In the genomic region with DNA sequence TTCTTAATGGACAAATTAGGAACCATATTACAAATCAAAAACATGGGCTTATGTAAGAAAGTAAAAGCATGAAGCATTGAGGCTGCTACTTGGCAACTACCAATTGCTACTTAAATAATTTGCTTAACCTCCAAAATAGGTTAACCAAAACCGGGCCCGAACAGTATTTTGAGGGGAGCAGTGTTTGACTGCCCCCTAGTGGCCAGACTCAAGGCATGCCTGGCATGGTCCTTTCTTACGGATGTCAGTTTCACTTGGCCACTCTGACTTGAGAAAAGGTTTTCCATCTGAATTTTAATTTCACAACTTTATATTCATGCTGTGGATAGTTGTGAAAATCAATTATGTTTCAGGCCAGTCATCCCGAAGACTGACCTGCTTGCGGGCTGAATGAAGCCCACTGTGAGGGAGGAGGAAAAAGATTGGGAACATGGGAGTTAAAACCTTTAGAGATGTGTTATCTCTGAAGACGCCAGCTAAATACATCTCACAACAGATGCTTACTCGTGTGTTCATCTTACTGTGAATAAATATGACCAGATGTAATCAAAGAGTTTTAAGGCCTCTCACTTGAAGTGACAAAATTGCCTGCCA, we compare ENCODE assay signal across 8 cellular contexts. TPM values are rescaled to one million over a fixed set of nuclear protein-coding genes. Genes with fewer than 3 reads are reported as not detected.
DNase-seq lines count a peak whose midpoint lies in the region; ATAC-seq and TF ChIP-seq lines count a peak whose summit lies in the region.

No MANE protein-coding gene starts in this region.

- peak; percentile 99 for TF ChIP-seq CTCF in AG10803 (conservative IDR thresholded peaks at IDR 0.05; ENCODE audit: low read length)
- peak; percentile 92 for TF ChIP-seq CTCF in activated CD8-positive, alpha-beta T cell treated with anti-CD3 and anti-CD28 coated beads for 36 hours (IDR thresholded peaks at IDR 0.05)
- peak; percentile 99 for TF ChIP-seq CTCF in endodermal cell (conservative IDR thresholded peaks at IDR 0.05)
- peak; percentile 90 for TF ChIP-seq CTCF in mucosa of descending colon (IDR thresholded peaks at IDR 0.05)

- no peaks in the 10 kb centered on the region for H3K9me3 ChIP-seq in endodermal cell (ENCODE audit: control insufficient read depth, low read length)
- no peaks in the 10 kb centered on the region for H3K9me3 ChIP-seq in mucosa of descending colon

- ATAC-seq in GM18858 (IDR thresholded peaks at IDR 0.05; ENCODE audit: unreplicated experiment) (peak; percentile 90), HG03103 (IDR thresholded peaks at IDR 0.05; ENCODE audit: low read depth, unreplicated experiment) (peak; percentile 85), mucosa of descending colon (peak; percentile 78)
- ATAC-seq in activated CD8-positive, alpha-beta T cell treated with anti-CD3 and anti-CD28 coated beads for 36 hours, result no peak

- H3K27ac Mint-ChIP-seq in activated CD8-positive, alpha-beta T cell treated with anti-CD3 and anti-CD28 coated beads for 36 hours, result no peak overlapping the region
- no peak overlapping the region for H3K27ac Mint-ChIP-seq in endodermal cell

- H3K27me3 ChIP-seq in endodermal cell (ENCODE audit: control insufficient read depth, insufficient read depth, low read length, poor library complexity, severe bottlenecking), result no peaks in the 10 kb centered on the region

- H3K9me3 Mint-ChIP-seq in activated CD8-positive, alpha-beta T cell treated with anti-CD3 and anti-CD28 coated beads for 36 hours, result no peaks in the 10 kb centered on the region
- H3K9me3 Mint-ChIP-seq in endodermal cell, result no peaks in the 10 kb centered on the region

- no peaks in the 10 kb centered on the region for H3K36me3 ChIP-seq in endodermal cell (ENCODE audit: control insufficient read depth, insufficient read depth, low read length)
- no peaks in the 10 kb centered on the region for H3K36me3 ChIP-seq in mucosa of descending colon (ENCODE audit: low read depth)

- intact Hi-C loops in activated CD8-positive, alpha-beta T cell treated with anti-CD3 and anti-CD28 coated beads for 36 hours (cut with micrococcal nuclease), result loop anchor here (5.0 kb wide), 2 partner anchors 310 to 505 kb away; no protein-coding TSS in a partner anchor
- intact Hi-C loops in mucosa of descending colon (cut with DNase I, micrococcal nuclease), result loop anchor here (5.0 to 10.0 kb wide), 2 partner anchors 307 to 315 kb away; no protein-coding TSS in a partner anchor

- WGBS in endodermal cell (ENCODE audit: insufficient coverage in 1 of 2, insufficient read length in 1 of 2), 2 experiments, result 21 to 25% methylated on average over 4 to 7 of the region's 7 CpGs

- H3K36me3 Mint-ChIP-seq in activated CD8-positive, alpha-beta T cell treated with anti-CD3 and anti-CD28 coated beads for 36 hours (ENCODE audit: low read depth), result no peaks in the 10 kb centered on the region
- no peaks in the 10 kb centered on the region for H3K36me3 Mint-ChIP-seq in endodermal cell (ENCODE audit: low read depth)

- H3K4me3 Mint-ChIP-seq in activated CD8-positive, alpha-beta T cell treated with anti-CD3 and anti-CD28 coated beads for 36 hours, result no peak overlapping the region
- H3K4me3 Mint-ChIP-seq in endodermal cell, result no peak overlapping the region

- H3K27ac ChIP-seq in endodermal cell (ENCODE audit: low read depth, low read length), result no peak overlapping the region

- CTCF ChIA-PET in activated CD8-positive, alpha-beta T cell treated with anti-CD3 and anti-CD28 coated beads for 36 hours (lab: Charles Lee), result interaction anchor here (1.0 to 2.3 kb wide), 5 partner anchors 8 to 311 kb away, joined by 3 to 10 read pairs (median 6); no protein-coding TSS in a partner anchor

- peaks cover 2% of the 10 kb centered on the region for H3K4me1 Mint-ChIP-seq in activated CD8-positive, alpha-beta T cell treated with anti-CD3 and anti-CD28 coated beads for 36 hours (ENCODE audit: low read depth)
- H3K4me1 Mint-ChIP-seq in endodermal cell, result no peaks in the 10 kb centered on the region

- no peak overlapping the region for H3K9ac ChIP-seq in endodermal cell (ENCODE audit: extremely low read depth, low read length, poor library complexity, severe bottlenecking)

- DNase-seq in AG10803 (ENCODE audit: low read depth), result peak; percentile 80
- DNase-seq in NCI-H524 (lab: John Stamatoyannopoulos, UW), result peak; percentile 54 to 81
- DNase-seq in activated CD8-positive, alpha-beta T cell treated with anti-CD3 and anti-CD28 coated beads for 36 hours, result peak; percentile 72
- DNase-seq in endodermal cell, result peak; percentile 89
- DNase-seq in mucosa of descending colon, result peak in 2 of 3 donors; percentile 45 to 73
- peak; percentile 50 for DNase-seq in stimulated activated CD8-positive, alpha-beta memory T cell treated with anti-CD3 and anti-CD28 coated beads, Interleukin-4, amount 100 ng/mL, for 24 hours (ENCODE audit: low read depth)

- peaks cover 4% of the 10 kb centered on the region for H3K4me1 ChIP-seq in endodermal cell (ENCODE audit: control insufficient read depth, insufficient read depth, low read length)
- no peaks in the 10 kb centered on the region for H3K4me1 ChIP-seq in mucosa of descending colon (ENCODE audit: low read depth)

- H3K27me3 Mint-ChIP-seq in activated CD8-positive, alpha-beta T cell treated with anti-CD3 and anti-CD28 coated beads for 36 hours, result peaks cover 8% of the 10 kb centered on the region
- H3K27me3 Mint-ChIP-seq in endodermal cell (ENCODE audit: insufficient read depth), result no peaks in the 10 kb centered on the region

- H3K4me3 ChIP-seq in AG10803 (ENCODE audit: low read length) (no peak overlapping the region), endodermal cell (ENCODE audit: low read length) (no peak overlapping the region), mucosa of descending colon (no peak overlapping the region)

- POLR2A ChIA-PET in activated CD8-positive, alpha-beta T cell treated with anti-CD3 and anti-CD28 coated beads for 36 hours (lab: Charles Lee), result interaction anchor here (0.5 kb wide), 1 partner anchor 312 kb away, joined by 3 read pairs; no protein-coding TSS in a partner anchor

RNA-seq across cellular contexts. Expression of a gene that starts 2.9 kb away (rescaled TPM):
- not detected for total RNA-seq in activated CD8-positive, alpha-beta T cell treated with anti-CD3 and anti-CD28 coated beads for 36 hours
- not detected for total RNA-seq in endodermal cell
- polyA plus RNA-seq in endodermal cell (2013, experiment 1 of 2), result not detected
- not detected for polyA plus RNA-seq in endodermal cell (2013, experiment 2 of 2)
- not detected for total RNA-seq in mucosa of descending colon
